17 cellular contexts compared by ENCODE assay signal in the genomic region with DNA sequence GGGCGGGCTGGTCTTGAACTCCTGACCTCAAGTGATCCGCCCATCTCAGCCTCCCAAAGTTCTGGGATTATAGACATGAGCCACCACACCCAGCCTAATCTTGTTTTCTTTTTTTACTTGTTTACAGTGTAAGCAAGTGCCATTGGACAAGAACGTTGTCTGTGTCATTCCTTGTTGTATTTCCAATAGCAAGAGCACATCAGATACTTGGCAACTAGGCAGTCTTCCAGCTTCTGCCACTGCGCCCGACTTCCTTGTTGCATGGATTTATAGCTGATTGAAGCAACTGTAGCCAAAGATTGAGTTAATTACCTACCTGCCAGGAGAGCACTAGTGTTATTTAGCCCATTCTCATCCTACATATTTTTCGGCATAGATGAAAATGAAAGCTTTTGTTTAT. TPM values are rescaled to one million over a fixed set of nuclear protein-coding genes. Genes with fewer than 3 reads are reported as not detected.
DNase-seq lines count a peak whose midpoint lies in the region; ATAC-seq and TF ChIP-seq lines count a peak whose summit lies in the region.
"Had no signal": no experiment of that assay in that cellular context is flagged by ENCODE, and none has a peak within 500 bp of the region (broad histone marks: within the 10 kb centered on the region; RNA-seq: fewer than 3 reads in every experiment).

No MANE protein-coding gene starts in this region.

- H3K36me3 ChIP-seq in psoas muscle (ENCODE audit: insufficient read depth in 1 of 2, low read depth in 1 of 2): peaks cover 16 to 63% of the 10 kb centered on the region in 2 donors
- H3K36me3 ChIP-seq in GM23248 (ENCODE audit: low read depth): peaks cover 39% of the 10 kb centered on the region

- H3K4me2 ChIP-seq in GM23248 (ENCODE audit: unreplicated experiment): no peak overlapping the region

- H4K20me1 ChIP-seq in GM23248 (ENCODE audit: insufficient read depth): no peaks in the 10 kb centered on the region

- TF ChIP-seq CTCF in psoas muscle (IDR thresholded peaks at IDR 0.05): no peak
- TF ChIP-seq CTCF in CD4-positive, alpha-beta T cell (IDR thresholded peaks at IDR 0.05): no peak

- no peak overlapping the region for H3K9ac ChIP-seq in GM23248

- ATAC-seq in stimulated activated naive CD8-positive, alpha-beta T cell treated with anti-CD3 and anti-CD28 coated beads, Interleukin-15, amount 100 ng/mL, for 72 hours: no peak
- ATAC-seq in psoas muscle (peak in 1 of 4 donors; percentile 17), HG03520 (IDR thresholded peaks at IDR 0.05; ENCODE audit: unreplicated experiment) (no peak)
- ATAC-seq in CD4-positive, alpha-beta T cell (ENCODE audit: poor library complexity): no peak

- 32 to 57% (median 38%) methylated on average over 6 of the region's 6 CpGs for WGBS in psoas muscle, 3 donors
- WGBS in GM23248 (ENCODE audit: low coverage in 1 of 2, low lambda C conversion rate in 2 of 2, missing lambda C conversion rate in 2 of 2), 2 experiments: 67 to 69% methylated on average over 6 of the region's 6 CpGs

- no peaks in the 10 kb centered on the region for H3K9me2 ChIP-seq in GM23248 (ENCODE audit: insufficient read depth)

- H3K9me3 ChIP-seq in psoas muscle (no peaks in the 10 kb centered on the region), GM23248 (ENCODE audit: low read depth) (no peaks in the 10 kb centered on the region)
- no peaks in the 10 kb centered on the region for H3K9me3 ChIP-seq in CD4-positive, alpha-beta T cell (ENCODE audit: control insufficient read depth, low read length)
- H3K9me3 ChIP-seq: BE2C, HAP-1 had no signal

- H3K9me3 Mint-ChIP-seq in T-helper 2 cell treated with Interferon-gamma antibody and Interleukin-4, amounts not matched to agents 5 μg/mL and 100 μg/mL, for 36 hours: no peaks in the 10 kb centered on the region
- no peaks in the 10 kb centered on the region for H3K9me3 Mint-ChIP-seq in stimulated activated naive CD8-positive, alpha-beta T cell treated with anti-CD3 and anti-CD28 coated beads, Interleukin-15, Interleukin-2, amounts not matched to agents 100 ng/mL and 50 ng/mL, for 24 hours
- no peaks in the 10 kb centered on the region for H3K9me3 Mint-ChIP-seq in stimulated activated naive CD8-positive, alpha-beta T cell treated with anti-CD3 and anti-CD28 coated beads, Interleukin-15, amount 100 ng/mL, for 72 hours
- no peaks in the 10 kb centered on the region for H3K9me3 Mint-ChIP-seq in CD4-positive, alpha-beta T cell
- H3K9me3 Mint-ChIP-seq: CD8-positive, alpha-beta memory T cell had no signal

- peak overlapping the region; percentile 31 for H3K27ac Mint-ChIP-seq in T-helper 2 cell treated with Interferon-gamma antibody and Interleukin-4, amounts not matched to agents 5 μg/mL and 100 μg/mL, for 36 hours
- H3K27ac Mint-ChIP-seq in stimulated activated naive CD8-positive, alpha-beta T cell treated with anti-CD3 and anti-CD28 coated beads, Interleukin-15, Interleukin-2, amounts not matched to agents 100 ng/mL and 50 ng/mL, for 24 hours: peak overlapping the region; percentile 13
- H3K27ac Mint-ChIP-seq in stimulated activated naive CD8-positive, alpha-beta T cell treated with anti-CD3 and anti-CD28 coated beads, Interleukin-15, amount 100 ng/mL, for 72 hours: no peak overlapping the region
- no peak overlapping the region for H3K27ac Mint-ChIP-seq in CD4-positive, alpha-beta T cell

- POLR2A ChIA-PET in CD4-positive, alpha-beta T cell (lab: Charles Lee): no interaction called here

- H3K4me1 ChIP-seq in psoas muscle (peaks cover 32% of the 10 kb centered on the region), GM23248 (ENCODE audit: insufficient read depth) (peaks cover 11% of the 10 kb centered on the region)

- no peak overlapping the region for H3K4me3 Mint-ChIP-seq in T-helper 2 cell treated with Interferon-gamma antibody and Interleukin-4, amounts not matched to agents 5 μg/mL and 100 μg/mL, for 36 hours
- H3K4me3 Mint-ChIP-seq in stimulated activated naive CD8-positive, alpha-beta T cell treated with anti-CD3 and anti-CD28 coated beads, Interleukin-15, Interleukin-2, amounts not matched to agents 100 ng/mL and 50 ng/mL, for 24 hours: no peak overlapping the region
- H3K4me3 Mint-ChIP-seq in stimulated activated naive CD8-positive, alpha-beta T cell treated with anti-CD3 and anti-CD28 coated beads, Interleukin-15, amount 100 ng/mL, for 72 hours: no peak overlapping the region
- H3K4me3 Mint-ChIP-seq in CD4-positive, alpha-beta T cell: no peak overlapping the region

- no peaks in the 10 kb centered on the region for H3K27me3 Mint-ChIP-seq in T-helper 2 cell treated with Interferon-gamma antibody and Interleukin-4, amounts not matched to agents 5 μg/mL and 100 μg/mL, for 36 hours (ENCODE audit: low read depth)
- H3K27me3 Mint-ChIP-seq in stimulated activated naive CD8-positive, alpha-beta T cell treated with anti-CD3 and anti-CD28 coated beads, Interleukin-15, Interleukin-2, amounts not matched to agents 100 ng/mL and 50 ng/mL, for 24 hours: no peaks in the 10 kb centered on the region
- H3K27me3 Mint-ChIP-seq in stimulated activated naive CD8-positive, alpha-beta T cell treated with anti-CD3 and anti-CD28 coated beads, Interleukin-15, amount 100 ng/mL, for 72 hours: no peaks in the 10 kb centered on the region
- H3K27me3 Mint-ChIP-seq in CD4-positive, alpha-beta T cell: no peaks in the 10 kb centered on the region
- H3K27me3 Mint-ChIP-seq: CD8-positive, alpha-beta memory T cell had no signal

- H3K4me3 ChIP-seq in psoas muscle (no peak overlapping the region), GM23248 (no peak overlapping the region)
- H3K4me3 ChIP-seq: HAP-1 had no signal

- H2AFZ ChIP-seq in GM23248: no peak overlapping the region

- peaks cover 18% of the 10 kb centered on the region for H3K79me2 ChIP-seq in GM23248 (ENCODE audit: insufficient read depth)

- H3K27ac ChIP-seq in psoas muscle (peak overlapping the region; percentile 65), GM23248 (no peak overlapping the region)
- no peak overlapping the region for H3K27ac ChIP-seq in CD4-positive, alpha-beta T cell (ENCODE audit: low read depth, low read length)

- peaks cover 6% of the 10 kb centered on the region for H3K4me1 Mint-ChIP-seq in T-helper 2 cell treated with Interferon-gamma antibody and Interleukin-4, amounts not matched to agents 5 μg/mL and 100 μg/mL, for 36 hours (ENCODE audit: low read depth)
- H3K4me1 Mint-ChIP-seq in stimulated activated naive CD8-positive, alpha-beta T cell treated with anti-CD3 and anti-CD28 coated beads, Interleukin-15, Interleukin-2, amounts not matched to agents 100 ng/mL and 50 ng/mL, for 24 hours (ENCODE audit: low read depth): peaks cover 12% of the 10 kb centered on the region
- H3K4me1 Mint-ChIP-seq in stimulated activated naive CD8-positive, alpha-beta T cell treated with anti-CD3 and anti-CD28 coated beads, Interleukin-15, amount 100 ng/mL, for 72 hours: peaks cover 26% of the 10 kb centered on the region
- H3K4me1 Mint-ChIP-seq in CD4-positive, alpha-beta T cell (ENCODE audit: low read depth): peaks cover 8% of the 10 kb centered on the region

- DNase-seq in T-helper 2 cell treated with Interferon-gamma antibody and Interleukin-4, amounts not matched to agents 5 μg/mL and 100 μg/mL, for 36 hours (ENCODE audit: low spot score): no peak
- DNase-seq in T-helper 2 cell (no peak), psoas muscle (no peak), GM23248 (no peak)
- DNase-seq in stimulated activated naive CD8-positive, alpha-beta T cell treated with anti-CD3 and anti-CD28 coated beads, Interleukin-15, amount 100 ng/mL, for 72 hours: no peak
- DNase-seq in CD4-positive, alpha-beta T cell: no peak
- DNase-seq: 8988T; CD8-positive, alpha-beta memory T cell; DND-41; IMR-90; NCI-H187; NCI-H226; NCI-H524 treated with DMSO at 0.1 percent for 48 hours had no signal

- peaks cover 12% of the 10 kb centered on the region; the same call in 1 of the 2 replicates for H3F3A ChIP-seq in GM23248 (ENCODE audit: insufficient read depth)

- peaks cover 59% of the 10 kb centered on the region for H3K36me3 Mint-ChIP-seq in T-helper 2 cell treated with Interferon-gamma antibody and Interleukin-4, amounts not matched to agents 5 μg/mL and 100 μg/mL, for 36 hours (ENCODE audit: low read depth)
- H3K36me3 Mint-ChIP-seq in stimulated activated naive CD8-positive, alpha-beta T cell treated with anti-CD3 and anti-CD28 coated beads, Interleukin-15, Interleukin-2, amounts not matched to agents 100 ng/mL and 50 ng/mL, for 24 hours (ENCODE audit: low read depth): peaks cover 79% of the 10 kb centered on the region
- peaks cover 74% of the 10 kb centered on the region for H3K36me3 Mint-ChIP-seq in CD4-positive, alpha-beta T cell (ENCODE audit: low read depth)

- H3K27me3 ChIP-seq in psoas muscle (ENCODE audit: insufficient read depth in 3 of 3, low read length in 2 of 3) (no peaks in the 10 kb centered on the region), GM23248 (replicated peaks; ENCODE audit: insufficient read depth) (no peaks in the 10 kb centered on the region)
- no peaks in the 10 kb centered on the region for H3K27me3 ChIP-seq in CD4-positive, alpha-beta T cell (ENCODE audit: control insufficient read depth, insufficient read depth, low read length)
- H3K27me3 ChIP-seq: BE2C had no signal

- intact Hi-C loops in psoas muscle (cut with DNase I): no loop called here
- intact Hi-C loops in CD4-positive, alpha-beta T cell (cut with DNase I, micrococcal nuclease): loop anchor here in 1 of 2 experiments (5.0 kb wide), 1 partner anchor 270 kb away; the partner anchor contains the start of gene MRTFA

- CTCF ChIA-PET in CD4-positive, alpha-beta T cell (lab: Charles Lee): no interaction called here

- in situ Hi-C loops in GM23248 (cut with MboI): no loop called here

RNA-seq across cellular contexts. Expression of gene SGSM3, which starts 3.1 kb away (rescaled TPM):
- total RNA-seq in psoas muscle: 10 to 100 TPM; 15.3 to 36.5 (median 22.3) TPM
- polyA plus RNA-seq in psoas muscle (10 to 100 TPM; 15.6 to 31.5 (median 23.0) TPM), GM23248 (2016; fragmentation: Nextera tagmentation; extraction: Ambion mirVana) (47.6 and 48.2 TPM in 2 replicates)
- 10 to 100 TPM; 87.9 to 89.9 TPM for total RNA-seq in CD4-positive, alpha-beta T cell
- total RNA-seq in GM23248 (2014; rRNA removed; shearing (Covaris generic)): 40.8 and 45.2 TPM in 2 replicates

RNA-seq across cellular contexts. Expression of gene ADSL, which starts 21.0 kb away (rescaled TPM):
- total RNA-seq in psoas muscle: 100 to 1,000 TPM; 114 to 170 (median 141) TPM
- 100 to 1,000 TPM; 133 to 168 (median 153) TPM for polyA plus RNA-seq in psoas muscle
- 10 to 100 TPM; 62.9 to 75.3 TPM for total RNA-seq in CD4-positive, alpha-beta T cell
- total RNA-seq in GM23248 (2014; rRNA removed; shearing (Covaris generic)): 108 and 123 TPM in 2 replicates
- 70.8 and 72.5 TPM in 2 replicates for polyA plus RNA-seq in GM23248 (2016; fragmentation: Nextera tagmentation; extraction: Ambion mirVana)

Comparison
In these comparisons a context has a peak if more than half of its experiments do, and no peak if none do; other contexts are left out.
1. H3K27ac Mint-ChIP-seq: peak in T-helper 2 cell treated with Interferon-gamma antibody and Interleukin-4, amounts not matched to agents 5 μg/mL and 100 μg/mL, for 36 hours (single experiment) and stimulated activated naive CD8-positive, alpha-beta T cell treated with anti-CD3 and anti-CD28 coated beads, Interleukin-15, Interleukin-2, amounts not matched to agents 100 ng/mL and 50 ng/mL, for 24 hours (single experiment); none in stimulated activated naive CD8-positive, alpha-beta T cell treated with anti-CD3 and anti-CD28 coated beads, Interleukin-15, amount 100 ng/mL, for 72 hours (0 of 2) and CD4-positive, alpha-beta T cell (single experiment).